In genomic region chr16:74888888-74889287, GRCh38 we compare ENCODE assay signal across 21 cellular contexts.
DNase-seq lines count a peak whose midpoint lies in the region; ATAC-seq, FAIRE-seq and TF ChIP-seq lines count a peak whose summit lies in the region.
"Had no signal": no experiment of that assay in that cellular context is flagged by ENCODE, and none has a peak within 500 bp of the region (broad histone marks: within the 10 kb centered on the region; RNA-seq: fewer than 3 reads in every experiment).

No MANE protein-coding gene starts in this region.

- CTCF ChIA-PET in activated CD4-positive, alpha-beta T cell treated with anti-CD3 and anti-CD28 coated beads, Interleukin-2, amount 10 ng/mL, durations not matched to agents 7 days and 5 days (lab: Charles Lee) = interaction anchor here (1.2 kb wide), 1 partner anchor 12 kb away, joined by 6 read pairs; no protein-coding TSS in a partner anchor
- CTCF ChIA-PET in Panc1 (lab: Charles Lee) = no interaction called here

- H3K4me1 Mint-ChIP-seq in activated CD4-positive, alpha-beta T cell treated with anti-CD3 and anti-CD28 coated beads, Interleukin-2, amount 10 ng/mL, durations not matched to agents 7 days and 5 days = peaks cover 5% of the 10 kb centered on the region
- H3K4me1 Mint-ChIP-seq in stimulated activated naive CD8-positive, alpha-beta T cell treated with anti-CD3 and anti-CD28 coated beads, Interleukin-15, amount 100 ng/mL, for 72 hours = no peaks in the 10 kb centered on the region

- intact Hi-C loops in Panc1 (cut with micrococcal nuclease; ENCODE audit: unreplicated experiment) = no loop called here

- no peak overlapping the region for H3K4me3 Mint-ChIP-seq in activated CD4-positive, alpha-beta T cell treated with anti-CD3 and anti-CD28 coated beads, Interleukin-2, amount 10 ng/mL, durations not matched to agents 7 days and 5 days
- H3K4me3 Mint-ChIP-seq in stimulated activated naive CD8-positive, alpha-beta T cell treated with anti-CD3 and anti-CD28 coated beads, Interleukin-15, amount 100 ng/mL, for 72 hours = no peak overlapping the region
- H3K4me3 Mint-ChIP-seq: IgD-negative memory B cell had no signal

- H3K4me3 ChIP-seq in Panc1 (ENCODE audit: low read depth in 2 of 2, low read length in 2 of 2) = no peak overlapping the region
- H3K4me3 ChIP-seq in SJCRH30 = no peak overlapping the region

- H3K36me3 Mint-ChIP-seq in activated CD4-positive, alpha-beta T cell treated with anti-CD3 and anti-CD28 coated beads, Interleukin-2, amount 10 ng/mL, durations not matched to agents 7 days and 5 days (ENCODE audit: low read depth) = peaks cover 49% of the 10 kb centered on the region

- H3K27me3 Mint-ChIP-seq in activated CD4-positive, alpha-beta T cell treated with anti-CD3 and anti-CD28 coated beads, Interleukin-2, amount 10 ng/mL, durations not matched to agents 7 days and 5 days = no peaks in the 10 kb centered on the region
- no peaks in the 10 kb centered on the region for H3K27me3 Mint-ChIP-seq in stimulated activated naive CD8-positive, alpha-beta T cell treated with anti-CD3 and anti-CD28 coated beads, Interleukin-15, amount 100 ng/mL, for 72 hours
- H3K27me3 Mint-ChIP-seq: IgD-negative memory B cell had no signal

- H3K27me3 ChIP-seq in Panc1 (ENCODE audit: control insufficient read depth, insufficient read depth, low read length) = no peaks in the 10 kb centered on the region
- no peaks in the 10 kb centered on the region for H3K27me3 ChIP-seq in SJCRH30

- H3K4me1 ChIP-seq in Panc1 (ENCODE audit: control insufficient read depth, insufficient read depth, low read length) = no peaks in the 10 kb centered on the region
- no peaks in the 10 kb centered on the region for H3K4me1 ChIP-seq in SJCRH30

- POLR2A ChIA-PET in activated CD4-positive, alpha-beta T cell treated with anti-CD3 and anti-CD28 coated beads, Interleukin-2, amount 10 ng/mL, durations not matched to agents 7 days and 5 days (lab: Charles Lee) = no interaction called here
- POLR2A ChIA-PET in Panc1 (lab: Charles Lee) = no interaction called here

- no peak for DNase-seq in activated CD4-positive, alpha-beta T cell treated with anti-CD3 and anti-CD28 coated beads, Interleukin-2, amount 10 ng/mL, durations not matched to agents 7 days and 5 days
- DNase-seq in activated CD4-positive, alpha-beta T cell treated with anti-CD3 and anti-CD28 coated beads for 1 hour = no peak
- DNase-seq in Panc1 (ENCODE audit: low read depth, low spot score) (no peak), GM19239 (ENCODE audit: insufficient read length, low spot score) (no peak), SJCRH30 (no peak)
- peak; percentile 18 for DNase-seq in central memory CD4-positive, alpha-beta T cell
- no peak for DNase-seq in stimulated activated naive CD8-positive, alpha-beta T cell treated with anti-CD3 and anti-CD28 coated beads, Interleukin-15, amount 100 ng/mL, for 72 hours
- DNase-seq: 8988T, C1 segment of cervical spinal cord, DMS79, Karpas-422, NCI-H1694, NCI-H2081, NCI-H2171, NCI-H345, NCI-H524, NCI-H82, OCI-M1 had no signal

- no peaks in the 10 kb centered on the region for H3K9me3 ChIP-seq in Panc1 (ENCODE audit: control insufficient read depth, insufficient read depth, low read depth, low read length)
- no peaks in the 10 kb centered on the region for H3K9me3 ChIP-seq in SJCRH30 (replicated peaks)

- no peaks in the 10 kb centered on the region for H3K9me3 Mint-ChIP-seq in activated CD4-positive, alpha-beta T cell treated with anti-CD3 and anti-CD28 coated beads, Interleukin-2, amount 10 ng/mL, durations not matched to agents 7 days and 5 days
- H3K9me3 Mint-ChIP-seq in stimulated activated naive CD8-positive, alpha-beta T cell treated with anti-CD3 and anti-CD28 coated beads, Interleukin-15, amount 100 ng/mL, for 72 hours = no peaks in the 10 kb centered on the region
- H3K9me3 Mint-ChIP-seq: IgD-negative memory B cell had no signal

- TF ChIP-seq CTCF in Panc1 (IDR thresholded peaks at IDR 0.05) = no peak

- TSS peak; percentile 30 for BruUV-seq in Panc1 (replicated peaks; lab: Mats Ljungman, UMichigan)

- no peak for ATAC-seq in Panc1
- no peak for ATAC-seq in stimulated activated naive CD8-positive, alpha-beta T cell treated with anti-CD3 and anti-CD28 coated beads, Interleukin-15, amount 100 ng/mL, for 72 hours
- no peak for ATAC-seq in HG02678 (IDR thresholded peaks at IDR 0.05; ENCODE audit: unreplicated experiment)
- ATAC-seq: Right ventricle myocardium inferior had no signal

- FAIRE-seq in GM19239 (lab: Jason Lieb, UNC) = no peak

- peaks cover 6% of the 10 kb centered on the region; the same call in 1 of the 2 replicates for H3K36me3 ChIP-seq in Panc1 (ENCODE audit: control insufficient read depth, insufficient read depth, low read length)
- H3K36me3 ChIP-seq in SJCRH30 = peaks cover 5% of the 10 kb centered on the region

- in situ Hi-C loops in Panc1 (cut with HindIII; ENCODE audit: low pct_unique_long_range_greater_than_20kb, low sequenced_read_pairs) = no loop called here

- peak overlapping the region; percentile 16 for H3K27ac Mint-ChIP-seq in activated CD4-positive, alpha-beta T cell treated with anti-CD3 and anti-CD28 coated beads, Interleukin-2, amount 10 ng/mL, durations not matched to agents 7 days and 5 days
- H3K27ac Mint-ChIP-seq in stimulated activated naive CD8-positive, alpha-beta T cell treated with anti-CD3 and anti-CD28 coated beads, Interleukin-15, amount 100 ng/mL, for 72 hours = peak overlapping the region; percentile 44 to 47

- H3K27ac ChIP-seq in Panc1 (ENCODE audit: low read length) = no peak overlapping the region
- H3K27ac ChIP-seq in SJCRH30 = no peak overlapping the region
